In genomic region chr14:100858838-100859220, GRCh38 we compare ENCODE assay signal across 27 cellular contexts. TPM values are rescaled to one million over a fixed set of nuclear protein-coding genes. Genes with fewer than 3 reads are reported as not detected.
"Had no signal": no experiment of that assay in that cellular context is flagged by ENCODE, and none has a peak within 500 bp of the region (broad histone marks: within the 10 kb centered on the region; RNA-seq: fewer than 3 reads in every experiment).

No MANE protein-coding gene starts in this region.

- H3K4me1 ChIP-seq: body of pancreas, prostate gland, upper lobe of left lung had no signal

- H3K4me3 ChIP-seq: body of pancreas, cardiac muscle cell, prostate gland, upper lobe of left lung had no signal

- H3K36me3 ChIP-seq: cardiac muscle cell, prostate gland, upper lobe of left lung, WERI-Rb-1 had no signal

- DNase-seq: activated CD4-positive, alpha-beta T cell treated with anti-CD3 and anti-CD28 coated beads, Interleukin-2, amount 50 U/mL, for 1 hour; activated CD4-positive, CD25-positive, alpha-beta regulatory T cell treated with anti-CD3 and anti-CD28 coated beads, Interleukin-2, amount 50 U/mL, for 72 hours; activated CD8-positive, alpha-beta T cell treated with anti-CD3 and anti-CD28 coated beads, Interleukin-2, amount 10 ng/mL, durations not matched to agents 7 days and 5 days; activated gamma-delta T cell; anterior cingulate cortex; body of pancreas; effector CD4-positive, alpha-beta T cell; hippocampal formation; mesenchymal stem cell; occipital lobe; stimulated activated CD4-positive, alpha-beta T cell treated with anti-CD3 and anti-CD28 coated beads, Interleukin-12 subunit alpha, Interleukin-12 subunit beta, amount 100 ng/mL, for 4 hours; stimulated activated CD4-positive, alpha-beta T cell treated with anti-CD3 and anti-CD28 coated beads, Interleukin-4, amount 100 ng/mL, for 4 hours; stimulated activated naive CD8-positive, alpha-beta T cell treated with anti-CD3 and anti-CD28 coated beads, Interleukin-15, Interleukin-2, amounts not matched to agents 100 U/mL and 50 U/mL, for 24 hours; upper lobe of left lung; WERI-Rb-1 had no signal

- H3K4me1 Mint-ChIP-seq: activated naive CD4-positive, alpha-beta T cell treated with anti-CD3 and anti-CD28 coated beads, Interleukin-2, amount 50 U/mL, for 24 hours had no signal

- H3K9me3 Mint-ChIP-seq: activated naive CD4-positive, alpha-beta T cell treated with anti-CD3 and anti-CD28 coated beads, Interleukin-2, amount 50 U/mL, for 24 hours; activated T-helper 1 cell treated with anti-CD3 and anti-CD28 coated beads, Interleukin-12 subunit alpha, Interleukin-12 subunit beta, Interleukin-2, Interleukin-4 antibody, amounts not matched to agents 30 ng/mL and 10 ng/mL and 1 ng/mL, durations not matched to agents 14 hours and 24 hours and 36 hours had no signal

- ATAC-seq: activated CD8-positive, alpha-beta T cell treated with anti-CD3 and anti-CD28 coated beads, Interleukin-2, amount 10 ng/mL, durations not matched to agents 7 days and 5 days; body of pancreas; stimulated activated naive CD8-positive, alpha-beta T cell treated with anti-CD3 and anti-CD28 coated beads, Interleukin-15, Interleukin-2, amounts not matched to agents 100 U/mL and 50 U/mL, for 24 hours had no signal

- H3K36me3 Mint-ChIP-seq: activated naive CD4-positive, alpha-beta T cell treated with anti-CD3 and anti-CD28 coated beads, Interleukin-2, amount 50 U/mL, for 24 hours had no signal

- H3K27ac ChIP-seq: body of pancreas, cardiac muscle cell, prostate gland, upper lobe of left lung, WERI-Rb-1 had no signal

- H3K4me3 Mint-ChIP-seq: activated CD8-positive, alpha-beta T cell treated with anti-CD3 and anti-CD28 coated beads, Interleukin-2, amount 10 ng/mL, durations not matched to agents 7 days and 5 days; activated naive CD4-positive, alpha-beta T cell treated with anti-CD3 and anti-CD28 coated beads, Interleukin-2, amount 50 U/mL, for 24 hours; activated T-helper 1 cell treated with anti-CD3 and anti-CD28 coated beads, Interleukin-12 subunit alpha, Interleukin-12 subunit beta, Interleukin-2, Interleukin-4 antibody, amounts not matched to agents 30 ng/mL and 10 ng/mL and 1 ng/mL, durations not matched to agents 14 hours and 24 hours and 36 hours; dendritic cell treated with granulocyte-macrophage colony-stimulating factor and Interleukin-4, amounts not matched to agents 40 ng/mL and 50 ng/mL, for 4 days had no signal

- H3K27me3 ChIP-seq: body of pancreas, cardiac muscle cell, upper lobe of left lung had no signal

- H3K27me3 Mint-ChIP-seq: activated naive CD4-positive, alpha-beta T cell treated with anti-CD3 and anti-CD28 coated beads, Interleukin-2, amount 50 U/mL, for 24 hours; dendritic cell treated with granulocyte-macrophage colony-stimulating factor and Interleukin-4, amounts not matched to agents 40 ng/mL and 50 ng/mL, for 4 days had no signal

- H3K9me3 ChIP-seq: body of pancreas, prostate gland, upper lobe of left lung had no signal

- FAIRE-seq: endometrium had no signal

- H3K27ac Mint-ChIP-seq: activated CD8-positive, alpha-beta T cell treated with anti-CD3 and anti-CD28 coated beads, Interleukin-2, amount 10 ng/mL, durations not matched to agents 7 days and 5 days; activated naive CD4-positive, alpha-beta T cell treated with anti-CD3 and anti-CD28 coated beads, Interleukin-2, amount 50 U/mL, for 24 hours; activated T-helper 1 cell treated with anti-CD3 and anti-CD28 coated beads, Interleukin-12 subunit alpha, Interleukin-12 subunit beta, Interleukin-2, Interleukin-4 antibody, amounts not matched to agents 30 ng/mL and 10 ng/mL and 1 ng/mL, durations not matched to agents 14 hours and 24 hours and 36 hours; dendritic cell treated with granulocyte-macrophage colony-stimulating factor and Interleukin-4, amounts not matched to agents 40 ng/mL and 50 ng/mL, for 4 days had no signal

RNA-seq across cellular contexts. Expression of gene MEG3, which starts 32.9 kb away (rescaled TPM):
- total RNA-seq: activated CD8-positive, alpha-beta T cell treated with anti-CD3 and anti-CD28 coated beads, Interleukin-2, amount 10 ng/mL, durations not matched to agents 7 days and 5 days; activated T-helper 1 cell treated with anti-CD3 and anti-CD28 coated beads, Interleukin-12 subunit alpha, Interleukin-12 subunit beta, Interleukin-2, Interleukin-4 antibody, amounts not matched to agents 30 ng/mL and 10 ng/mL and 1 ng/mL, durations not matched to agents 14 hours and 24 hours and 36 hours; cardiac muscle cell; T-helper 2 cell treated with Interferon-gamma antibody and Interleukin-4, amounts not matched to agents 100 ng/mL and 5 ng/mL, for 36 hours had no signal
- polyA plus RNA-seq: cardiac muscle cell, neural cell had no signal

RNA-seq across cellular contexts. Expression of gene RTL1, which starts 44.7 kb away (rescaled TPM):
- total RNA-seq: activated CD8-positive, alpha-beta T cell treated with anti-CD3 and anti-CD28 coated beads, Interleukin-2, amount 10 ng/mL, durations not matched to agents 7 days and 5 days; activated T-helper 1 cell treated with anti-CD3 and anti-CD28 coated beads, Interleukin-12 subunit alpha, Interleukin-12 subunit beta, Interleukin-2, Interleukin-4 antibody, amounts not matched to agents 30 ng/mL and 10 ng/mL and 1 ng/mL, durations not matched to agents 14 hours and 24 hours and 36 hours; fibroblast of villous mesenchyme; lower leg skin; mononuclear cell; occipital lobe; subcutaneous adipose tissue; T-helper 2 cell treated with Interferon-gamma antibody and Interleukin-4, amounts not matched to agents 100 ng/mL and 5 ng/mL, for 36 hours; upper lobe of left lung had no signal
- polyA plus RNA-seq: cardiac muscle cell, neural cell had no signal
